8 cellular contexts compared by ENCODE assay signal in genomic region chr6:37051138-37052026, GRCh38. TPM values are rescaled to one million over a fixed set of nuclear protein-coding genes. Genes with fewer than 3 reads are reported as not detected.
A peak's percentile ranks its signal among the peaks of the same experiment; 100 is the strongest.
DNase-seq lines count a peak whose midpoint lies in the region; ATAC-seq and TF ChIP-seq lines count a peak whose summit lies in the region.

No MANE protein-coding gene starts in this region.

- no peaks in the 10 kb centered on the region for H3K9me3 ChIP-seq in A673 (ENCODE audit: low read depth, low read length, poor library complexity, severe bottlenecking)
- no peaks in the 10 kb centered on the region for H3K9me3 ChIP-seq in left ventricle myocardium inferior (replicated peaks)

- H3K4me3 ChIP-seq in A673 (ENCODE audit: low read depth, low read length, poor library complexity, severe bottlenecking) (no peak overlapping the region), left ventricle myocardium inferior (no peak overlapping the region)

- H3K36me3 ChIP-seq in A673 (ENCODE audit: insufficient read depth, low read length, poor library complexity, severe bottlenecking) (no peaks in the 10 kb centered on the region), left ventricle myocardium inferior (no peaks in the 10 kb centered on the region)

- no TSS peak for BruUV-seq in A673 (replicated peaks; lab: Mats Ljungman, UMichigan)

- no peaks in the 10 kb centered on the region for H3K9me3 Mint-ChIP-seq in T-helper 1 cell treated with Interleukin-12 subunit alpha and Interleukin-12 subunit beta and Interleukin-4 antibody, amounts not matched to agents 30 μg/mL and 1 μg/mL, for 36 hours
- no peaks in the 10 kb centered on the region for H3K9me3 Mint-ChIP-seq in activated naive CD8-positive, alpha-beta T cell treated with anti-CD3 and anti-CD28 coated beads, Interleukin-2, amount 50 U/mL, for 24 hours

- H3K27ac ChIP-seq in A673 (ENCODE audit: low read depth, low read length, poor library complexity, severe bottlenecking) (no peak overlapping the region), left ventricle myocardium inferior (replicated peaks) (no peak overlapping the region)

- peaks cover 11% of the 10 kb centered on the region for H3K36me3 Mint-ChIP-seq in T-helper 1 cell treated with Interleukin-12 subunit alpha and Interleukin-12 subunit beta and Interleukin-4 antibody, amounts not matched to agents 30 μg/mL and 1 μg/mL, for 36 hours (ENCODE audit: low read depth)
- peaks cover 5% of the 10 kb centered on the region for H3K36me3 Mint-ChIP-seq in activated naive CD8-positive, alpha-beta T cell treated with anti-CD3 and anti-CD28 coated beads, Interleukin-2, amount 50 U/mL, for 24 hours (ENCODE audit: low read depth)

- ATAC-seq in GM19025 (IDR thresholded peaks at IDR 0.05; ENCODE audit: low read depth, unreplicated experiment) (peak; percentile 35), HG02610 (IDR thresholded peaks at IDR 0.05; ENCODE audit: unreplicated experiment) (no peak)
- ATAC-seq in activated naive CD8-positive, alpha-beta T cell treated with anti-CD3 and anti-CD28 coated beads, Interleukin-2, amount 50 U/mL, for 24 hours: peak; percentile 35

- H3K4me3 Mint-ChIP-seq in T-helper 1 cell treated with Interleukin-12 subunit alpha and Interleukin-12 subunit beta and Interleukin-4 antibody, amounts not matched to agents 30 μg/mL and 1 μg/mL, for 36 hours: peak overlapping the region; percentile 72
- H3K4me3 Mint-ChIP-seq in activated naive CD8-positive, alpha-beta T cell treated with anti-CD3 and anti-CD28 coated beads, Interleukin-2, amount 50 U/mL, for 24 hours: peak overlapping the region; percentile 87

- H3K4me1 Mint-ChIP-seq in T-helper 1 cell treated with Interleukin-12 subunit alpha and Interleukin-12 subunit beta and Interleukin-4 antibody, amounts not matched to agents 30 μg/mL and 1 μg/mL, for 36 hours (ENCODE audit: low read depth): peaks cover 64% of the 10 kb centered on the region
- peaks cover 61% of the 10 kb centered on the region for H3K4me1 Mint-ChIP-seq in activated naive CD8-positive, alpha-beta T cell treated with anti-CD3 and anti-CD28 coated beads, Interleukin-2, amount 50 U/mL, for 24 hours

- no peaks in the 10 kb centered on the region for H3K27me3 ChIP-seq in A673 (replicated peaks; ENCODE audit: insufficient read depth, low read depth, low read length, poor library complexity)
- H3K27me3 ChIP-seq in left ventricle myocardium inferior (ENCODE audit: low read depth): no peaks in the 10 kb centered on the region

- intact Hi-C loops in A673 (cut with micrococcal nuclease; ENCODE audit: unreplicated experiment) (loop anchor here (1.0 kb wide), 2 partner anchors 121 to 158 kb away; no protein-coding TSS in a partner anchor), left ventricle myocardium inferior (cut with micrococcal nuclease) (loop anchor here (2.0 kb wide), 1 partner anchor 121 kb away; no protein-coding TSS in a partner anchor)

- TF ChIP-seq CTCF in A673 (conservative IDR thresholded peaks at IDR 0.05; ENCODE audit: low read depth, low read length) (peak; percentile 92), left ventricle myocardium inferior (IDR thresholded peaks at IDR 0.05; ENCODE audit: borderline replicate concordance) (peak; percentile 93)

- peak; percentile 89 for DNase-seq in A673 (ENCODE audit: low spot score)
- DNase-seq in NCI-H1694 treated with DMSO at 0.1 percent for 48 hours (lab: John Stamatoyannopoulos, UW): peak; percentile 72
- peak; percentile 96 for DNase-seq in activated naive CD8-positive, alpha-beta T cell treated with anti-CD3 and anti-CD28 coated beads, Interleukin-2, amount 50 U/mL, for 24 hours
- peak; percentile 92 for DNase-seq in left ventricle myocardium inferior
- DNase-seq in retina: peak; percentile 95

- H3K4me1 ChIP-seq in A673 (ENCODE audit: insufficient read depth, low read length, poor library complexity, severe bottlenecking) (no peaks in the 10 kb centered on the region), left ventricle myocardium inferior (peaks cover 29% of the 10 kb centered on the region)

- POLR2A ChIA-PET in A673 (lab: Charles Lee; ENCODE audit: low non-redundant PET): no interaction called here

- no peaks in the 10 kb centered on the region for H3K27me3 Mint-ChIP-seq in T-helper 1 cell treated with Interleukin-12 subunit alpha and Interleukin-12 subunit beta and Interleukin-4 antibody, amounts not matched to agents 30 μg/mL and 1 μg/mL, for 36 hours (ENCODE audit: low read depth)
- no peaks in the 10 kb centered on the region for H3K27me3 Mint-ChIP-seq in activated naive CD8-positive, alpha-beta T cell treated with anti-CD3 and anti-CD28 coated beads, Interleukin-2, amount 50 U/mL, for 24 hours

- CTCF ChIA-PET in A673 (lab: Charles Lee): interaction anchor here (1.7 to 2.5 kb wide), 3 partner anchors 34 to 158 kb away, joined by 5 to 38 read pairs (median 22); partner anchors contain the start of gene PIM1

- H3K27ac Mint-ChIP-seq in T-helper 1 cell treated with Interleukin-12 subunit alpha and Interleukin-12 subunit beta and Interleukin-4 antibody, amounts not matched to agents 30 μg/mL and 1 μg/mL, for 36 hours: peak overlapping the region; percentile 98
- peak overlapping the region; percentile 99 for H3K27ac Mint-ChIP-seq in activated naive CD8-positive, alpha-beta T cell treated with anti-CD3 and anti-CD28 coated beads, Interleukin-2, amount 50 U/mL, for 24 hours

RNA-seq across cellular contexts. Expression of gene FGD2, which starts 45.9 kb away (rescaled TPM):
- total RNA-seq in A673 (2021): not detected in 2 replicates
- total RNA-seq in left ventricle myocardium inferior: 6.0 TPM
